ENCODE assay signal across 8 cellular contexts in genomic region chr15:66387176-66388056, GRCh38. TPM values are rescaled to one million over a fixed set of nuclear protein-coding genes. Genes with fewer than 3 reads are reported as not detected.
DNase-seq lines count a peak whose midpoint lies in the region; ATAC-seq and TF ChIP-seq lines count a peak whose summit lies in the region.

No MANE protein-coding gene starts in this region.

- peak overlapping the region; percentile 85 for H3K4me2 ChIP-seq in PC-9
- H3K4me2 ChIP-seq in fibroblast of lung (ENCODE audit: extremely low read depth, insufficient read depth, low read length): peak overlapping the region; percentile 94

- POLR2A ChIA-PET in PC-9 (lab: Charles Lee; ENCODE audit: unreplicated experiment): interaction anchor here (0.6 kb wide), 2 partner anchors 28 to 85 kb away, joined by 3 to 20 read pairs; no protein-coding TSS in a partner anchor

- H3K79me2 ChIP-seq in PC-9 (ENCODE audit: low read depth) (peaks cover 53% of the 10 kb centered on the region), fibroblast of lung (ENCODE audit: control insufficient read depth, insufficient read depth, low read length) (peaks cover 52% of the 10 kb centered on the region)

- peaks cover 19% of the 10 kb centered on the region for H3K4me1 ChIP-seq in PC-9 (replicated peaks; ENCODE audit: insufficient read depth)
- peaks cover 3% of the 10 kb centered on the region for H3K4me1 ChIP-seq in fibroblast of lung (ENCODE audit: control insufficient read depth, extremely low read depth, insufficient read depth, low read length)

- peak overlapping the region; percentile 62 for H3K4me3 ChIP-seq in PC-9
- peak overlapping the region; percentile 69 to 90 (median 73) for H3K4me3 ChIP-seq in fibroblast of lung (replicated peaks in 1 of 4; ENCODE audit: control extremely low read depth in 1 of 4, insufficient read depth in 1 of 4, low read depth in 3 of 4, low read length in 4 of 4)

- CTCF ChIA-PET in PC-9 (lab: Charles Lee): interaction anchor here (0.5 to 2.6 kb wide), 6 partner anchors 18 to 518 kb away, joined by 3 to 13 read pairs (median 6); partner anchors contain the start of genes RAB11A and SNAPC5

- H3K9me3 ChIP-seq in PC-9 (ENCODE audit: insufficient read depth, low read depth): no peaks in the 10 kb centered on the region
- H3K9me3 ChIP-seq in fibroblast of lung (ENCODE audit: control insufficient read depth, insufficient read depth, low read depth, low read length): no peaks in the 10 kb centered on the region

- H3K27ac Mint-ChIP-seq in nephron progenitor cell: peak overlapping the region; percentile 41

- peaks cover 10% of the 10 kb centered on the region; the same call in 1 of the 2 replicates for H3F3A ChIP-seq in PC-9 (ENCODE audit: insufficient read depth, low read depth)

- intact Hi-C loops in PC-9 (cut with micrococcal nuclease; ENCODE audit: unreplicated experiment): no loop called here

- ATAC-seq in HG02973 (IDR thresholded peaks at IDR 0.05; ENCODE audit: unreplicated experiment): peak; percentile 15
- peak; percentile 63 for ATAC-seq in stimulated activated naive CD8-positive, alpha-beta T cell treated with anti-CD3 and anti-CD28 coated beads, Interleukin-15, Interleukin-2, amounts not matched to agents 100 U/mL and 50 U/mL, for 24 hours

- H3K9ac ChIP-seq in fibroblast of lung (ENCODE audit: insufficient read depth, low read length): peak overlapping the region; percentile 86

- H3K4me3 Mint-ChIP-seq in nephron progenitor cell: peak overlapping the region; percentile 96

- H3K36me3 ChIP-seq in PC-9 (ENCODE audit: low read depth): peaks cover 3% of the 10 kb centered on the region; the same call in 1 of the 2 replicates
- H3K36me3 ChIP-seq in fibroblast of lung (ENCODE audit: control insufficient read depth, insufficient read depth, low read length): no peaks in the 10 kb centered on the region

- no peaks in the 10 kb centered on the region for H3K27me3 ChIP-seq in PC-9 (ENCODE audit: insufficient read depth, low read depth)
- no peaks in the 10 kb centered on the region for H3K27me3 ChIP-seq in fibroblast of lung (ENCODE audit: control insufficient read depth, insufficient read depth, low read length)

- H3K27ac ChIP-seq in PC-9 (peak overlapping the region; percentile 55), fibroblast of lung (ENCODE audit: insufficient read depth, low read length) (peak overlapping the region; percentile 73)

- H3K27me3 Mint-ChIP-seq in nephron progenitor cell (ENCODE audit: low read depth, poor library complexity): no peaks in the 10 kb centered on the region

- H3K36me3 Mint-ChIP-seq in nephron progenitor cell (ENCODE audit: low read depth): peaks cover 24% of the 10 kb centered on the region

- H3K9me3 Mint-ChIP-seq in nephron progenitor cell: peaks cover 3% of the 10 kb centered on the region

- H2AFZ ChIP-seq in PC-9 (peak overlapping the region; percentile 78), fibroblast of lung (ENCODE audit: low read length) (peak overlapping the region; percentile 35)

- no peak; the same call in 1 of the 2 replicates for TF ChIP-seq CTCF in PC-9 (conservative IDR thresholded peaks at IDR 0.05)
- TF ChIP-seq CTCF in fibroblast of lung (conservative IDR thresholded peaks at IDR 0.05 in 1 of 2, IDR thresholded peaks at IDR 0.05 in 1 of 2; ENCODE audit: low read depth in 1 of 2, low read length in 2 of 2): peak; percentile 38 to 54
- peak; percentile 19 for TF ChIP-seq CTCF in nephron progenitor cell (IDR thresholded peaks at IDR 0.05)

- peaks cover 45% of the 10 kb centered on the region for H3K4me1 Mint-ChIP-seq in nephron progenitor cell

- DNase-seq in NCI-H2081 (lab: John Stamatoyannopoulos, UW) (peak; percentile 39 to 44), NCI-H2081 treated with DMSO at 0.1 percent for 48 hours (lab: John Stamatoyannopoulos, UW) (no peak), PC-9 (peak; percentile 40 to 42), fibroblast of lung (ENCODE audit: low read depth in 2 of 2) (peak; percentile 65 to 80), nephron progenitor cell (peak; percentile 61)
- DNase-seq in activated T-helper 1 cell treated with anti-CD3 and anti-CD28 coated beads, Interleukin-2, amount 50 U/mL, for 16 hours (ENCODE audit: low read depth in 1 of 2, low spot score in 1 of 2): peak; percentile 49 to 63
- DNase-seq in stimulated activated naive CD8-positive, alpha-beta T cell treated with anti-CD3 and anti-CD28 coated beads, Interleukin-15, Interleukin-2, amounts not matched to agents 100 U/mL and 50 U/mL, for 24 hours: peak; percentile 85

- H3K9me2 ChIP-seq in PC-9 (ENCODE audit: insufficient read depth): no peaks in the 10 kb centered on the region

- TSS peak; percentile 42 for BruUV-seq in PC-9 (replicated peaks; lab: Mats Ljungman, UMichigan)

- no peaks in the 10 kb centered on the region for H4K20me1 ChIP-seq in PC-9 (ENCODE audit: insufficient read depth)
- no peaks in the 10 kb centered on the region for H4K20me1 ChIP-seq in fibroblast of lung (ENCODE audit: control insufficient read depth, extremely low read depth, insufficient read depth, low read length)

RNA-seq across cellular contexts. Expression of gene MAP2K1, which starts 0.7 kb away (rescaled TPM):
- total RNA-seq in PC-9 (2021) (78.6 and 95.5 TPM in 2 replicates), fibroblast of lung (26.2 and 32.9 TPM in 2 replicates)
- 37.5 and 40.0 TPM in 2 replicates for polyA plus RNA-seq in fibroblast of lung
- polyA plus RNA-seq in fibroblast of lung (2012): 35.1 and 36.5 TPM in 2 replicates
- 50.5 and 60.3 TPM in 2 replicates for polyA minus RNA-seq in fibroblast of lung (ENCODE audit: low replicate concordance)

RNA-seq across cellular contexts. Expression of gene TIPIN, which starts 30.9 kb away (rescaled TPM):
- total RNA-seq in PC-9 (2021) (12.9 and 13.1 TPM in 2 replicates), fibroblast of lung (14.5 and 16.7 TPM in 2 replicates)
- 12.6 and 17.8 TPM in 2 replicates for polyA plus RNA-seq in fibroblast of lung
- 10.3 and 13.6 TPM in 2 replicates for polyA plus RNA-seq in fibroblast of lung (2012)
- 3.1 and 4.8 TPM in 2 replicates for polyA minus RNA-seq in fibroblast of lung (ENCODE audit: low replicate concordance)
